Comparison of ENCODE assay signal across 25 cellular contexts in the genomic region with DNA sequence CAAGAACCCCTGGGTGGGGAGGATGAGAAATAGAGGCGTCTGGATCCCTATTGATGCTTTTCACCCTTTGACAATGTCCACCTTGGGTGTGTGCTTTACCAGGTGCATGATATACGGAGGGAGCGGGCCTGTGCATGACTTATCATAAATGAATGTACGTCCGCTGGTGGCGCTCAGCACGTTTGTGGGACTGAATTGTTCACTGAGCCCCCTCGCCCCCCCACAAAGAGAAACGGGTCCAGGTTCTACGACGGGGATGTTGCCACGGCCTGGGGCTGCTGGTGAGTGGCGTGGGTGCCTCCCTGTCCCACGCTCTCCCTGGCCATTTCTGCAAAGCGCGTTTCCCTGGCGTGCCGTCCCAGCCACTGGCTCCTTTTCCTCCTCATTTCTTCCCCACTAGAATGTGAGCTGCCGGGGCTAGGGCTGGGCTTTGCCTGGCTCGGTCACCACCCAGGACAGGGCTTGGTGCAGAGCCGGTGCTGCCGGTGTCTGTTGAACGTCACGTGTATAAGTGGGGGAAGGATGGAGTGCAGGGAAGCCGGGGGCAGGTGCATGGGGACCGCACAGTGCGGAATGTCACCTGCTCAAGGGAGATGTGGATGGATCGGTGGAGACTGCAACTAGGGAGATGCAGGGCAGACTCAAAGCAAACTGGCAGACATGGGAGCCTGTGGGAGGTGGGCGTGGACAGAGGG. TPM values are rescaled to one million over a fixed set of nuclear protein-coding genes. Genes with fewer than 3 reads are reported as not detected.
"Had no signal": no experiment of that assay in that cellular context is flagged by ENCODE, and none has a peak within 500 bp of the region (broad histone marks: within the 10 kb centered on the region; RNA-seq: fewer than 3 reads in every experiment).

No MANE protein-coding gene starts in this region.

- H3K27ac Mint-ChIP-seq: activated naive CD4-positive, alpha-beta T cell treated with anti-CD3 and anti-CD28 coated beads, Interleukin-2, amount 50 U/mL, for 72 hours; dendritic cell treated with granulocyte-macrophage colony-stimulating factor and Interleukin-4, amounts not matched to agents 40 ng/mL and 50 ng/mL, for 4 days; memory B cell; nephron progenitor cell; stimulated activated effector memory CD8-positive, alpha-beta T cell treated with anti-CD3 and anti-CD28 coated beads, Interleukin-12 subunit alpha, Interleukin-12 subunit beta, amount 100 ng/mL, for 72 hours; WTC11 had no signal

- H3K4me1 ChIP-seq: ascending aorta, gastrocnemius medialis, heart right ventricle, right lobe of liver had no signal

- H3K4me3 ChIP-seq: ascending aorta, esophagus muscularis mucosa, gastrocnemius medialis, heart right ventricle, right lobe of liver, skin epidermis had no signal

- H3K4me3 Mint-ChIP-seq: central memory CD8-positive, alpha-beta T cell; dendritic cell treated with granulocyte-macrophage colony-stimulating factor and Interleukin-4, amounts not matched to agents 40 ng/mL and 50 ng/mL, for 4 days; memory B cell; nephron progenitor cell; stimulated activated effector memory CD8-positive, alpha-beta T cell treated with anti-CD3 and anti-CD28 coated beads, Interleukin-12 subunit alpha, Interleukin-12 subunit beta, amount 100 ng/mL, for 72 hours; WTC11 had no signal

- FAIRE-seq: endothelial cell of umbilical vein had no signal

- H3K27me3 ChIP-seq: ascending aorta, right lobe of liver had no signal

- ATAC-seq: activated naive CD4-positive, alpha-beta T cell treated with anti-CD3 and anti-CD28 coated beads, Interleukin-2, amount 50 U/mL, for 72 hours; gastrocnemius medialis; left colon; right lobe of liver; stimulated activated effector memory CD8-positive, alpha-beta T cell treated with anti-CD3 and anti-CD28 coated beads, Interleukin-12 subunit alpha, Interleukin-12 subunit beta, amount 100 ng/mL, for 72 hours had no signal

- H3K27ac ChIP-seq: brain microvascular endothelial cell, esophagus muscularis mucosa, gastrocnemius medialis, heart right ventricle, right lobe of liver, skin epidermis had no signal

- H3K9me3 Mint-ChIP-seq: activated naive CD4-positive, alpha-beta T cell treated with anti-CD3 and anti-CD28 coated beads, Interleukin-2, amount 50 U/mL, for 72 hours; central memory CD8-positive, alpha-beta T cell; dendritic cell treated with granulocyte-macrophage colony-stimulating factor and Interleukin-4, amounts not matched to agents 40 ng/mL and 50 ng/mL, for 4 days; memory B cell; nephron progenitor cell; stimulated activated effector memory CD8-positive, alpha-beta T cell treated with anti-CD3 and anti-CD28 coated beads, Interleukin-12 subunit alpha, Interleukin-12 subunit beta, amount 100 ng/mL, for 72 hours; WTC11 had no signal

- H3K9me3 ChIP-seq: ascending aorta, esophagus muscularis mucosa, gastrocnemius medialis, heart right ventricle, right lobe of liver had no signal

- DNase-seq: activated gamma-delta T cell treated with Interleukin-2 at 50 U/mL for 16 hours; activated T-cell treated with anti-CD3 and anti-CD28 coated beads, Interleukin-2, amount 50 U/mL, for 1 hour; brain microvascular endothelial cell; effector memory CD4-positive, alpha-beta T cell; gastrocnemius medialis; heart right ventricle; islet precursor cell; left colon; nephron progenitor cell; right lobe of liver; stimulated activated CD4-positive, alpha-beta T cell treated with anti-CD3 and anti-CD28 coated beads, Interleukin-1b, Interleukin-23, amount 100 ng/mL, for 48 hours; T-helper 1 cell; T-helper 9 cell had no signal

- H3K36me3 Mint-ChIP-seq: activated naive CD4-positive, alpha-beta T cell treated with anti-CD3 and anti-CD28 coated beads, Interleukin-2, amount 50 U/mL, for 72 hours; memory B cell; stimulated activated effector memory CD8-positive, alpha-beta T cell treated with anti-CD3 and anti-CD28 coated beads, Interleukin-12 subunit alpha, Interleukin-12 subunit beta, amount 100 ng/mL, for 72 hours; WTC11 had no signal

- H3K36me3 ChIP-seq: ascending aorta, brain microvascular endothelial cell, esophagus muscularis mucosa, gastrocnemius medialis, heart right ventricle, right lobe of liver had no signal

- H3K4me1 Mint-ChIP-seq: central memory CD8-positive, alpha-beta T cell; stimulated activated effector memory CD8-positive, alpha-beta T cell treated with anti-CD3 and anti-CD28 coated beads, Interleukin-12 subunit alpha, Interleukin-12 subunit beta, amount 100 ng/mL, for 72 hours had no signal

RNA-seq across cellular contexts. Expression of a gene that starts 21.6 kb away (rescaled TPM):
- total RNA-seq: activated naive CD4-positive, alpha-beta T cell treated with anti-CD3 and anti-CD28 coated beads, Interleukin-2, amount 50 U/mL, for 72 hours; endothelial cell of umbilical vein had no signal

RNA-seq across cellular contexts. Expression of a gene that starts 33.0 kb away (rescaled TPM):
- total RNA-seq: activated naive CD4-positive, alpha-beta T cell treated with anti-CD3 and anti-CD28 coated beads, Interleukin-2, amount 50 U/mL, for 72 hours; ascending aorta; endothelial cell of umbilical vein; gastrocnemius medialis; heart right ventricle; left colon; lower leg skin; ureter; WTC11 had no signal
- polyA plus RNA-seq: endothelial cell of umbilical vein, heart right ventricle had no signal
